ENCODE assay signal across 8 cellular contexts in the genomic region with DNA sequence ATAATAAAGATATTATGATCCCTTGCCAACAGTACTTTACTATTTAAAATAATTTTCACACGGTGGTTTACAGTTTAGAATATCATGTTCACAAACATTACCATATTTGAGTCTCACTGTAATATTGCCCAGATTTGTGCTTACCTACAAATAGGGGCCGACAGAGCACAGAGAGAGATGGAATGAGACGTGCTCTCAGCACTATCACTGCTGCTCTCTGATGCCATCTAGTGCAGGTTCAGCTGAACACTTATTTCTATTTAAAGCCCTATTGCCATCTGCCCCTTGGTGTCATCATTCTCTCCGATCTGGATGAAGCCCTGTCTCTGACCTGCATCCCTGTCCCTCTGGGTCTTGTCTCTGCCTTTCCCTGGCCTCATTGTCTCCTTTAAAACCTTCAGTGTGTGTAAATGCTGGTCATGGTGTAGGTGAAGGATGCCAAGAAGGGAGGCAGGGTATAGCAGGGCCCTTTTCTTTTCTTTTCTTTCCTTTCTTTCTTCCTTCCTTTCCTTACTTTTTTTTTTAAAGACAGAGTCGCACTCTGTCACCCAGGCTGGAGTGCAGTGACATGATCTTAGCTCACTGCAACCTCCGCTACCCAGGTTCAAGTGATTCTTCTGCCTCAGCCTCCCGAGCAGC. TPM values are rescaled to one million over a fixed set of nuclear protein-coding genes. Genes with fewer than 3 reads are reported as not detected.
DNase-seq lines count a peak whose midpoint lies in the region; ATAC-seq and TF ChIP-seq lines count a peak whose summit lies in the region.

No MANE protein-coding gene starts in this region.

- H3K4me3 Mint-ChIP-seq in activated T-helper 1 cell treated with anti-CD3 and anti-CD28 coated beads, Interleukin-12 subunit alpha, Interleukin-12 subunit beta, Interleukin-2, Interleukin-4 antibody, amounts not matched to agents 30 ng/mL and 10 ng/mL and 1 ng/mL, durations not matched to agents 14 hours and 24 hours and 36 hours: no peak overlapping the region

- peaks cover 12% of the 10 kb centered on the region for H3K4me1 Mint-ChIP-seq in activated T-helper 1 cell treated with anti-CD3 and anti-CD28 coated beads, Interleukin-12 subunit alpha, Interleukin-12 subunit beta, Interleukin-2, Interleukin-4 antibody, amounts not matched to agents 30 ng/mL and 10 ng/mL and 1 ng/mL, durations not matched to agents 14 hours and 24 hours and 36 hours (ENCODE audit: low read depth)

- no peaks in the 10 kb centered on the region for H3K27me3 ChIP-seq in Peyer's patch

- H3K9me3 Mint-ChIP-seq in activated T-helper 1 cell treated with anti-CD3 and anti-CD28 coated beads, Interleukin-12 subunit alpha, Interleukin-12 subunit beta, Interleukin-2, Interleukin-4 antibody, amounts not matched to agents 30 ng/mL and 10 ng/mL and 1 ng/mL, durations not matched to agents 14 hours and 24 hours and 36 hours: no peaks in the 10 kb centered on the region

- H3K9me3 ChIP-seq in Peyer's patch: no peaks in the 10 kb centered on the region

- no peaks in the 10 kb centered on the region for H3K36me3 Mint-ChIP-seq in activated T-helper 1 cell treated with anti-CD3 and anti-CD28 coated beads, Interleukin-12 subunit alpha, Interleukin-12 subunit beta, Interleukin-2, Interleukin-4 antibody, amounts not matched to agents 30 ng/mL and 10 ng/mL and 1 ng/mL, durations not matched to agents 14 hours and 24 hours and 36 hours (ENCODE audit: low read depth)

- peak; percentile 60 for ATAC-seq in GM18868 (IDR thresholded peaks at IDR 0.05; ENCODE audit: unreplicated experiment)

- H3K27ac Mint-ChIP-seq in activated T-helper 1 cell treated with anti-CD3 and anti-CD28 coated beads, Interleukin-12 subunit alpha, Interleukin-12 subunit beta, Interleukin-2, Interleukin-4 antibody, amounts not matched to agents 30 ng/mL and 10 ng/mL and 1 ng/mL, durations not matched to agents 14 hours and 24 hours and 36 hours: no peak overlapping the region

- H3K27me3 Mint-ChIP-seq in activated T-helper 1 cell treated with anti-CD3 and anti-CD28 coated beads, Interleukin-12 subunit alpha, Interleukin-12 subunit beta, Interleukin-2, Interleukin-4 antibody, amounts not matched to agents 30 ng/mL and 10 ng/mL and 1 ng/mL, durations not matched to agents 14 hours and 24 hours and 36 hours (ENCODE audit: insufficient read depth): peaks cover 14% of the 10 kb centered on the region

- H3K4me1 ChIP-seq in Peyer's patch: no peaks in the 10 kb centered on the region

- H3K36me3 ChIP-seq in Peyer's patch: no peaks in the 10 kb centered on the region

- no peak for TF ChIP-seq POLR2A in Peyer's patch (IDR thresholded peaks at IDR 0.05)

- DNase-seq in AG20443 (ENCODE audit: low spot score) (peak; percentile 80), Peyer's patch (peak in 2 of 3 donors; percentile 52 to 80), fibroblast of the aortic adventitia (ENCODE audit: low read depth) (peak; percentile 82), nucleus accumbens (lab: John Stamatoyannopoulos, UW) (peak in 44 of 56 donors; percentile 12 to 79 (median 42)), NCI-H226 (no peak)
- peak; percentile 49 for DNase-seq in activated T-helper 1 cell treated with anti-CD3 and anti-CD28 coated beads, Interleukin-12 subunit alpha, Interleukin-12 subunit beta, Interleukin-2, Interleukin-4 antibody, amounts not matched to agents 30 ng/mL and 10 ng/mL and 1 ng/mL, durations not matched to agents 14 hours and 24 hours and 36 hours (ENCODE audit: low spot score)

- no peak overlapping the region for H3K27ac ChIP-seq in Peyer's patch

- H3K4me3 ChIP-seq in Peyer's patch: no peak overlapping the region
- H3K4me3 ChIP-seq in fibroblast of the aortic adventitia (ENCODE audit: low read depth, low read length): no peak overlapping the region

- TF ChIP-seq CTCF in LNCAP (IDR thresholded peaks at IDR 0.05) (peak; percentile 90), Peyer's patch (IDR thresholded peaks at IDR 0.05) (peak; percentile 53 to 93 (median 82)), fibroblast of the aortic adventitia (IDR thresholded peaks at IDR 0.05; ENCODE audit: insufficient read depth, low read length) (peak; percentile 89)

- intact Hi-C loops in activated T-helper 1 cell treated with anti-CD3 and anti-CD28 coated beads, Interleukin-12 subunit alpha, Interleukin-12 subunit beta, Interleukin-2, Interleukin-4 antibody, amounts not matched to agents 30 ng/mL and 10 ng/mL and 1 ng/mL, durations not matched to agents 14 hours and 24 hours and 36 hours (cut with micrococcal nuclease): loop anchor here (1.0 to 5.0 kb wide), 2 partner anchors 24 to 36 kb away; a partner anchor contains a TSS

RNA-seq across cellular contexts. Expression of a gene that starts 6.9 kb away (rescaled TPM):
- total RNA-seq in Peyer's patch (10 to 100 TPM in 2 of 4 donors, 1 to 10 TPM in 2; 6.3 to 38.0 (median 11.3) TPM), fibroblast of the aortic adventitia (ENCODE audit: low replicate concordance) (12.2 and 18.9 TPM in 2 replicates)
- total RNA-seq in activated T-helper 1 cell treated with anti-CD3 and anti-CD28 coated beads, Interleukin-12 subunit alpha, Interleukin-12 subunit beta, Interleukin-2, Interleukin-4 antibody, amounts not matched to agents 30 ng/mL and 10 ng/mL and 1 ng/mL, durations not matched to agents 14 hours and 24 hours and 36 hours: 102 and 104 TPM in 2 replicates

RNA-seq across cellular contexts. Expression of a gene that starts 11.1 kb away (rescaled TPM):
- 1 to 10 TPM in 3 of 4 donors, not detected in 1; 1.9 to 2.2 (median 2.1) TPM for total RNA-seq in Peyer's patch
- not detected in 2 replicates for total RNA-seq in activated T-helper 1 cell treated with anti-CD3 and anti-CD28 coated beads, Interleukin-12 subunit alpha, Interleukin-12 subunit beta, Interleukin-2, Interleukin-4 antibody, amounts not matched to agents 30 ng/mL and 10 ng/mL and 1 ng/mL, durations not matched to agents 14 hours and 24 hours and 36 hours
- not detected in 2 replicates for total RNA-seq in fibroblast of the aortic adventitia (ENCODE audit: low replicate concordance)

RNA-seq across cellular contexts. Expression of a gene that starts 16.6 kb away (rescaled TPM):
- 10 to 100 TPM; 38.0 to 96.5 (median 73.1) TPM for total RNA-seq in Peyer's patch
- total RNA-seq in activated T-helper 1 cell treated with anti-CD3 and anti-CD28 coated beads, Interleukin-12 subunit alpha, Interleukin-12 subunit beta, Interleukin-2, Interleukin-4 antibody, amounts not matched to agents 30 ng/mL and 10 ng/mL and 1 ng/mL, durations not matched to agents 14 hours and 24 hours and 36 hours: 77.8 and 78.0 TPM in 2 replicates
- total RNA-seq in fibroblast of the aortic adventitia (ENCODE audit: low replicate concordance): 22.7 and 64.2 TPM in 2 replicates

RNA-seq across cellular contexts. Expression of a gene that starts 28.6 kb away (rescaled TPM):
- not detected for total RNA-seq in Peyer's patch
- 3.7 and 4.1 TPM in 2 replicates for total RNA-seq in activated T-helper 1 cell treated with anti-CD3 and anti-CD28 coated beads, Interleukin-12 subunit alpha, Interleukin-12 subunit beta, Interleukin-2, Interleukin-4 antibody, amounts not matched to agents 30 ng/mL and 10 ng/mL and 1 ng/mL, durations not matched to agents 14 hours and 24 hours and 36 hours
- not detected in 2 replicates for total RNA-seq in fibroblast of the aortic adventitia (ENCODE audit: low replicate concordance)

RNA-seq across cellular contexts. Expression of a gene that starts 33.8 kb away (rescaled TPM):
- total RNA-seq in Peyer's patch (1 to 10 TPM in 1 of 4 donors, under 1 TPM in 1, not detected in 2; 0.28 to 1.3 TPM), fibroblast of the aortic adventitia (ENCODE audit: low replicate concordance) (not detected in 2 replicates)
- total RNA-seq in activated T-helper 1 cell treated with anti-CD3 and anti-CD28 coated beads, Interleukin-12 subunit alpha, Interleukin-12 subunit beta, Interleukin-2, Interleukin-4 antibody, amounts not matched to agents 30 ng/mL and 10 ng/mL and 1 ng/mL, durations not matched to agents 14 hours and 24 hours and 36 hours: not detected in 2 replicates
